In the genomic region with DNA sequence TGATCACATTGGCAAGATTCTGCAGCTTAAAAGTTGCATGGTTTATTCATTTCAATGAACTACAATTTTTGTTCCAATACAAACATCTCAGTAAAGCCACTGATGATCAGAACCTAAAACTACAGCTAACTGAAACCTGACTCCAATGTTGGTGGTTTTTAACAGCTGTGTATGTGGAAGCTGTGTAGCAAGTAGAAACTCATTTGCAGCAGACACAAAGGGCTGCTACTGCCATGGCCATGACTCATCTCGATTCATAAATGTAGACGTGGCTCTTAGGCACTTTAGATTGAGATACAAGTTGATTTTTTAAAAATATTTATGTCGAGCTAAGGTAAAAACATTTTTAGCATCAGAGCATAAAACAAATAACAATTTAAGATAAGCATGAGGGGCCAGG, we compare ENCODE assay signal across 9 cellular contexts. TPM values are rescaled to one million over a fixed set of nuclear protein-coding genes. Genes with fewer than 3 reads are reported as not detected.
DNase-seq lines count a peak whose midpoint lies in the region; ATAC-seq and TF ChIP-seq lines count a peak whose summit lies in the region.
"Had no signal": no experiment of that assay in that cellular context is flagged by ENCODE, and none has a peak within 500 bp of the region (broad histone marks: within the 10 kb centered on the region; RNA-seq: fewer than 3 reads in every experiment).

No MANE protein-coding gene starts in this region.

- H4K20me1 ChIP-seq in MM.1S (ENCODE audit: insufficient read depth, low read length): no peaks in the 10 kb centered on the region

- H3K79me2 ChIP-seq in MM.1S (ENCODE audit: low read length): no peaks in the 10 kb centered on the region

- ATAC-seq in GM21515 (IDR thresholded peaks at IDR 0.05; ENCODE audit: unreplicated experiment): peak; percentile 76
- peak; percentile 83 for ATAC-seq in esophagus mucosa

- no peak for TF ChIP-seq CTCF in BJ (IDR thresholded peaks at IDR 0.05; ENCODE audit: insufficient read depth, low read depth, low read length)
- TF ChIP-seq CTCF in MM.1S (IDR thresholded peaks at IDR 0.05; ENCODE audit: low read length): no peak
- TF ChIP-seq CTCF in sigmoid colon (IDR thresholded peaks at IDR 0.05): no peak

- H3K9ac ChIP-seq in MM.1S (ENCODE audit: low read length): no peak overlapping the region

- 60% methylated on average over 3 of the region's 3 CpGs for WGBS in sigmoid colon, 2 donors

- DNase-seq in BJ (ENCODE audit: low read depth) (peak; percentile 47), MM.1S (peak; percentile 75), sigmoid colon (no peak), T1000 (lab: John Stamatoyannopoulos, UW) (no peak), NCI-H1105 treated with DMSO at 0.1 percent for 48 hours (lab: John Stamatoyannopoulos, UW) (no peak), HuH-7 (ENCODE audit: low spot score) (no peak)
- DNase-seq: amygdala had no signal

- CTCF ChIA-PET in BJ (lab: Yijun Ruan, JAX): interaction anchor here (1.3 to 3.2 kb wide), 2 partner anchors 20 to 41 kb away, joined by 4 to 22 read pairs; no protein-coding TSS in a partner anchor

- TF ChIP-seq EP300 in sigmoid colon (IDR thresholded peaks at IDR 0.05): no peak

- peaks cover 3% of the 10 kb centered on the region for H3K27me3 ChIP-seq in BJ (ENCODE audit: control insufficient read depth, insufficient read depth, low read length)
- no peaks in the 10 kb centered on the region for H3K27me3 ChIP-seq in MM.1S (replicated peaks; ENCODE audit: insufficient read depth, low read length)
- H3K27me3 ChIP-seq in sigmoid colon: no peaks in the 10 kb centered on the region

- POLR2A ChIA-PET in BJ (lab: Charles Lee): no interaction called here

- H3K4me1 ChIP-seq in MM.1S (ENCODE audit: low read length) (peaks cover 26% of the 10 kb centered on the region), sigmoid colon (peaks cover 0 to 21% (median 19%) of the 10 kb centered on the region in 4 donors)

- H3K27ac ChIP-seq in MM.1S (ENCODE audit: low read length) (peak overlapping the region; percentile 52; the same call in 1 of the 2 replicates), sigmoid colon (no peak overlapping the region)

- H3K36me3 ChIP-seq in BJ (ENCODE audit: control insufficient read depth, insufficient read depth, low read length) (no peaks in the 10 kb centered on the region), MM.1S (replicated peaks; ENCODE audit: insufficient read depth, low read length) (no peaks in the 10 kb centered on the region), sigmoid colon (no peaks in the 10 kb centered on the region)

- no peak overlapping the region for H2AFZ ChIP-seq in MM.1S (ENCODE audit: low read length)

- no peaks in the 10 kb centered on the region for H3F3A ChIP-seq in MM.1S (ENCODE audit: insufficient read depth, low read length)

- TF ChIP-seq POLR2A in sigmoid colon (IDR thresholded peaks at IDR 0.05): no peak

- H3K4me2 ChIP-seq in MM.1S (ENCODE audit: low read depth, low read length): peak overlapping the region; percentile 6; the same call in 1 of the 2 replicates

- H3K9me3 ChIP-seq in MM.1S (replicated peaks; ENCODE audit: insufficient read depth, low read length) (no peaks in the 10 kb centered on the region), sigmoid colon (no peaks in the 10 kb centered on the region)

- H3K9me2 ChIP-seq in MM.1S (replicated peaks; ENCODE audit: insufficient read depth, low read length): no peaks in the 10 kb centered on the region

- H3K4me3 ChIP-seq in BJ (ENCODE audit: low read depth, low read length) (no peak overlapping the region), MM.1S (ENCODE audit: low read length) (no peak overlapping the region), sigmoid colon (no peak overlapping the region)

- intact Hi-C loops in sigmoid colon (cut with DNase I): no loop called here

RNA-seq across cellular contexts. Expression of a gene that starts 19.5 kb away (rescaled TPM):
- polyA plus RNA-seq in BJ (2011; rRNA removed): 5.3 and 7.3 TPM in 2 replicates
- polyA minus RNA-seq in BJ (2011; rRNA and poly(A)+ RNA removed): 11.7 and 12.8 TPM in 2 replicates
- total RNA-seq in esophagus mucosa: 43.4 TPM
- 10 to 100 TPM; 22.7 to 79.2 (median 27.5) TPM for total RNA-seq in sigmoid colon
- polyA plus RNA-seq in sigmoid colon: 10 to 100 TPM in 1 of 3 donors, 1 to 10 TPM in 2; 4.6 to 12.7 (median 9.0) TPM

Comparison
In these comparisons a context has a peak if more than half of its experiments do, and no peak if none do; other contexts are left out.
1. DNase-seq: peak in BJ (single experiment) and MM.1S (single experiment); none in sigmoid colon (single experiment), T1000 (single experiment), NCI-H1105 treated with DMSO at 0.1 percent for 48 hours (single experiment) and HuH-7 (single experiment).